In the genomic region with DNA sequence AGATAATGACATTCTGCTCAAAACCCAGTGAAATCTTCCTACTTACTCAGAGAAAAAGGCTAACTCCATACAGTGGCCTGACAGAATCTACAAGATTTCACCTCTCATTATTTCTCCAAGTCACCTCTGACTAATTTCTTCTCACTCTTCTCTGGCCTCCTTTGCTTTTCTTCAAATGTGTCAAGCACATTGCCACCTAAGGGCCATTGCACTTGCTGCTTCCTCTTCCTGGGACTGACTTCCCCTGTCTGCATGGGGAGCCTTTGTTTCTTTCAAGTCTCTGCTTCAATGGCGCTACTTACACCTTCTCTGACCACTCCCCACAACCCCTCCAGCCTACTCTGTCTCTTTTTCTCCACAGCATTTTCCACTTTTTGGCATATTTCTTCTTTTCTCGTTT, we compare ENCODE assay signal across 1 cellular context.
A peak's percentile ranks its signal among the peaks of the same experiment; 100 is the strongest.
TF ChIP-seq lines count a peak whose summit lies in the region.

No MANE protein-coding gene starts in this region.

TF ChIP-seq in K562, 482 proteins besides CTCF, POLR2A, EP300 and RAD21 (continued from another document):
- TF ChIP-seq, protein P1, sequence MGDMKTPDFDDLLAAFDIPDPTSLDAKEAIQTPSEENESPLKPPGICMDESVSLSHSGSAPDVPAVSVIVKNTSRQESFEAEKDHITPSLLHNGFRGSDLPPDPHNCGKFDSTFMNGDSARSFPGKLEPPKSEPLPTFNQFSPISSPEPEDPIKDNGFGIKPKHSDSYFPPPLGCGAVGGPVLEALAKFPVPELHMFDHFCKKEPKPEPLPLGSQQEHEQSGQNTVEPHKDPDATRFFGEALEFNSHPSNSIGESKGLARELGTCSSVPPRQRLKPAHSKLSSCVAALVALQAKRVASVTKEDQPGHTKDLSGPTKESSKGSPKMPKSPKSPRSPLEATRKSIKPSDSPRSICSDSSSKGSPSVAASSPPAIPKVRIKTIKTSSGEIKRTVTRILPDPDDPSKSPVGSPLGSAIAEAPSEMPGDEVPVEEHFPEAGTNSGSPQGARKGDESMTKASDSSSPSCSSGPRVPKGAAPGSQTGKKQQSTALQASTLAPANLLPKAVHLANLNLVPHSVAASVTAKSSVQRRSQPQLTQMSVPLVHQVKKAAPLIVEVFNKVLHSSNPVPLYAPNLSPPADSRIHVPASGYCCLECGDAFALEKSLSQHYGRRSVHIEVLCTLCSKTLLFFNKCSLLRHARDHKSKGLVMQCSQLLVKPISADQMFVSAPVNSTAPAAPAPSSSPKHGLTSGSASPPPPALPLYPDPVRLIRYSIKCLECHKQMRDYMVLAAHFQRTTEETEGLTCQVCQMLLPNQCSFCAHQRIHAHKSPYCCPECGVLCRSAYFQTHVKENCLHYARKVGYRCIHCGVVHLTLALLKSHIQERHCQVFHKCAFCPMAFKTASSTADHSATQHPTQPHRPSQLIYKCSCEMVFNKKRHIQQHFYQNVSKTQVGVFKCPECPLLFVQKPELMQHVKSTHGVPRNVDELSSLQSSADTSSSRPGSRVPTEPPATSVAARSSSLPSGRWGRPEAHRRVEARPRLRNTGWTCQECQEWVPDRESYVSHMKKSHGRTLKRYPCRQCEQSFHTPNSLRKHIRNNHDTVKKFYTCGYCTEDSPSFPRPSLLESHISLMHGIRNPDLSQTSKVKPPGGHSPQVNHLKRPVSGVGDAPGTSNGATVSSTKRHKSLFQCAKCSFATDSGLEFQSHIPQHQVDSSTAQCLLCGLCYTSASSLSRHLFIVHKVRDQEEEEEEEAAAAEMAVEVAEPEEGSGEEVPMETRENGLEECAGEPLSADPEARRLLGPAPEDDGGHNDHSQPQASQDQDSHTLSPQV (IDR thresholded peaks at IDR 0.05): peak; percentile 93
- TF ChIP-seq RFX1 (IDR thresholded peaks at IDR 0.05) (no peak), PRMT5 (CRISPR knock-in tag; IDR thresholded peaks at IDR 0.05) (no peak)
